Comparison of ENCODE assay signal across 20 cellular contexts in genomic region chr12:23911574-23911973, GRCh38. TPM values are rescaled to one million over a fixed set of nuclear protein-coding genes. Genes with fewer than 3 reads are reported as not detected.
"Had no signal": no experiment of that assay in that cellular context is flagged by ENCODE, and none has a peak within 500 bp of the region (broad histone marks: within the 10 kb centered on the region; RNA-seq: fewer than 3 reads in every experiment).

No MANE protein-coding gene starts in this region.

- H3K9me3 ChIP-seq: SK-N-SH had no signal

- H3K27ac ChIP-seq: RWPE1 had no signal

- DNase-seq: KBM-7, MV-4-11, NCI-H1092, NCI-H1105 treated with DMSO at 0.1 percent for 48 hours, NCI-H1417 treated with DMSO at 0.1 percent for 48 hours, NCI-H146, NCI-H1694 treated with DMSO at 0.1 percent for 48 hours, NCI-H1930, NCI-H2081, NCI-H2107, NCI-H2227 treated with DMSO at 0.1 percent for 48 hours, NCI-H524, NCI-H774, SHP77, SK-N-SH, SW 1271, T-cell had no signal

- ATAC-seq: T-cell had no signal

RNA-seq across cellular contexts. Expression of gene SOX5, which starts 37.9 kb away (rescaled TPM):
- total RNA-seq: HT-29, NCI-H460 had no signal
